Comparison of ENCODE assay signal across 8 cellular contexts in the genomic region with DNA sequence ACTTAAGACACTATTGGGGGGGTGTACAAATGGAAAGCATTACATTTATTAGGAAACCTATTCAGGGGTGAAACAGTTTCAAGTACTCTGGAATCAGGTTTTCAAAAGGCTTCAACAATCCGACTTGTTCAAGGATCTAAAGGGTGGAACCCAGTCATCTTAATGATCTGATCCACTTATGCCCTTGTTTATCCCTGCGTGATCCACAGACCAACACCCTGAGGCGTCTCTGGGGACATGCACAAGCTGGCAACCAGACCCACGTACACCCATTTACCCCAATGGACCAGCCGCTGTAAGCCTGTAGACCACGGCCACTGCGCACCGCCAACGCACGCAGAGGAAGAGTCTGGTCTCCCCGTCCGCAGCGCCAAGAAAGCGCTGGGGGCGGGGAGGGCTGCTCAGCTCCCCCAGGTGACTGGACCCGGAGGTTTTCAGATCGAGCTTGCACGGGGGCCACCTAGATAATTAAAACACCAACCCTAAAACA. TPM values are rescaled to one million over a fixed set of nuclear protein-coding genes. Genes with fewer than 3 reads are reported as not detected.
DNase-seq lines count a peak whose midpoint lies in the region; ATAC-seq, FAIRE-seq and TF ChIP-seq lines count a peak whose summit lies in the region.

No MANE protein-coding gene starts in this region.

- 65% methylated on average over 18 of the region's 18 CpGs for WGBS in thymus

- no TSS peak for BruUV-seq in PC-3 (replicated peaks; lab: Mats Ljungman, UMichigan)
- no TSS peak for BruUV-seq in MCF 10A (replicated peaks; lab: Mats Ljungman, UMichigan)

- peak overlapping the region; percentile 74 for H3K27ac Mint-ChIP-seq in MCF 10A (ENCODE audit: low read depth, unreplicated experiment)

- no peaks in the 10 kb centered on the region for H3K9me3 Mint-ChIP-seq in MCF 10A (ENCODE audit: unreplicated experiment)

- no peaks in the 10 kb centered on the region for H3K9me3 ChIP-seq in PC-3 (ENCODE audit: low read length)
- no peaks in the 10 kb centered on the region for H3K9me3 ChIP-seq in lower lobe of right lung
- no peaks in the 10 kb centered on the region for H3K9me3 ChIP-seq in thymus (ENCODE audit: control insufficient read depth)

- H3F3A ChIP-seq in PC-3 (ENCODE audit: low read length, unreplicated experiment) = no peaks in the 10 kb centered on the region

- POLR2A ChIA-PET in PC-3 (lab: Charles Lee; ENCODE audit: unreplicated experiment) = interaction anchor here (0.7 kb wide), 2 partner anchors 59 to 91 kb away, joined by 3 to 4 read pairs; no protein-coding TSS in a partner anchor
- POLR2A ChIA-PET in MCF 10A (lab: Yijun Ruan, JAX) = interaction anchor here (0.6 to 8.9 kb wide), 10 partner anchors 11 to 257 kb away, joined by 3 to 169 read pairs (median 8); a partner anchor contains a TSS

- TF ChIP-seq CTCF in PC-3 (conservative IDR thresholded peaks at IDR 0.05; ENCODE audit: low read depth, low read length) (no peak), MCF 10A (IDR thresholded peaks at IDR 0.05; ENCODE audit: unreplicated experiment) (no peak), lower lobe of right lung (IDR thresholded peaks at IDR 0.05) (no peak)

- H3K36me3 ChIP-seq in PC-3 (ENCODE audit: low read depth, low read length) (peaks cover 62% of the 10 kb centered on the region), lower lobe of right lung (peaks cover 53% of the 10 kb centered on the region), thymus (ENCODE audit: control insufficient read depth, insufficient read depth) (peaks cover 34% of the 10 kb centered on the region)

- peak overlapping the region; percentile 78 for H3K4me3 ChIP-seq in PC-3 (ENCODE audit: low read length)
- H3K4me3 ChIP-seq in lower lobe of right lung = peak overlapping the region; percentile 79
- H3K4me3 ChIP-seq in thymus (ENCODE audit: low read length) = peak overlapping the region; percentile 75

- peaks cover 75% of the 10 kb centered on the region for H4K20me1 ChIP-seq in PC-3 (ENCODE audit: low read length)

- peaks cover 48% of the 10 kb centered on the region for H3K4me1 ChIP-seq in PC-3 (ENCODE audit: insufficient read depth, low read length)
- peaks cover 76% of the 10 kb centered on the region for H3K4me1 ChIP-seq in lower lobe of right lung
- H3K4me1 ChIP-seq in thymus (ENCODE audit: control insufficient read depth, insufficient read depth, low read length) = peaks cover 32% of the 10 kb centered on the region

- H3K4me2 ChIP-seq in PC-3 (ENCODE audit: low read length) = peak overlapping the region; percentile 95

- H3K9me2 ChIP-seq in PC-3 (replicated peaks; ENCODE audit: low read length) = no peaks in the 10 kb centered on the region

- DNase-seq in EH (ENCODE audit: low read depth) = peak; percentile 36
- no peak for DNase-seq in PC-3
- DNase-seq in MCF 10A (ENCODE audit: unreplicated experiment) = no peak
- DNase-seq in lower lobe of right lung = no peak
- no peak for DNase-seq in nucleus accumbens (lab: John Stamatoyannopoulos, UW)
- DNase-seq in urothelium cell line (ENCODE audit: low spot score) = no peak
- no peak for DNase-seq in hypothalamus (lab: John Stamatoyannopoulos, UW)

- CTCF ChIA-PET in PC-3 (lab: Charles Lee) = interaction anchor here (0.5 to 0.6 kb wide), 2 partner anchors 15 to 531 kb away, joined by 3 to 4 read pairs; no protein-coding TSS in a partner anchor
- CTCF ChIA-PET in MCF 10A (lab: Yijun Ruan, JAX) = interaction anchor here (0.6 to 1.6 kb wide), 7 partner anchors 8 to 862 kb away, joined by 3 to 5 read pairs (median 3); no protein-coding TSS in a partner anchor

- H2AFZ ChIP-seq in PC-3 (ENCODE audit: low read length) = no peak overlapping the region

- peaks cover 25% of the 10 kb centered on the region for H3K4me1 Mint-ChIP-seq in MCF 10A (ENCODE audit: insufficient read depth, unreplicated experiment)

- H3K36me3 Mint-ChIP-seq in MCF 10A (ENCODE audit: insufficient read depth, unreplicated experiment) = peaks cover 87% of the 10 kb centered on the region

- peak overlapping the region; percentile 93 for H3K27ac ChIP-seq in PC-3 (ENCODE audit: low read length)
- H3K27ac ChIP-seq in lower lobe of right lung = peak overlapping the region; percentile 97
- H3K27ac ChIP-seq in thymus (ENCODE audit: low read depth) = peak overlapping the region; percentile 81

- H3K9ac ChIP-seq in PC-3 (ENCODE audit: low read length) = peak overlapping the region; percentile 98

- H3K27me3 ChIP-seq in PC-3 (ENCODE audit: low read length) (no peaks in the 10 kb centered on the region), lower lobe of right lung (ENCODE audit: low read depth) (no peaks in the 10 kb centered on the region), thymus (ENCODE audit: control insufficient read depth, insufficient read depth) (no peaks in the 10 kb centered on the region)

- peaks cover 98% of the 10 kb centered on the region for H3K79me2 ChIP-seq in PC-3 (ENCODE audit: low read length)

- H3K4me3 Mint-ChIP-seq in MCF 10A (ENCODE audit: unreplicated experiment) = peak overlapping the region; percentile 73

- no peak for FAIRE-seq in urothelium cell line (lab: Jason Lieb, UNC)

- H3K27me3 Mint-ChIP-seq in MCF 10A (ENCODE audit: insufficient read depth, unreplicated experiment) = no peaks in the 10 kb centered on the region

- intact Hi-C loops in PC-3 (cut with micrococcal nuclease) = loop anchor here (5.0 kb wide), 2 partner anchors 38 to 42 kb away; a partner anchor contains a TSS
- intact Hi-C loops in MCF 10A (cut with micrococcal nuclease) = loop anchor here (2.0 kb wide), 1 partner anchor 41 kb away; a partner anchor contains a TSS
- intact Hi-C loops in lower lobe of right lung (cut with DNase I) = no loop called here

- ATAC-seq in PC-3 (no peak), lower lobe of right lung (peak in 1 of 2 donors; percentile 1)

RNA-seq across cellular contexts. Expression of a gene that starts 13.4 kb away (rescaled TPM):
- 417 and 421 TPM in 2 replicates for total RNA-seq in PC-3 (2014; rRNA removed)
- total RNA-seq in MCF 10A (2022) = 184 and 198 TPM in 2 replicates
- total RNA-seq in lower lobe of right lung = 173 TPM
- 136 TPM for polyA plus RNA-seq in thymus

RNA-seq across cellular contexts. Expression of a gene that starts 24.2 kb away (rescaled TPM):
- total RNA-seq in PC-3 (2014; rRNA removed) (not detected in 2 replicates), MCF 10A (2022) (not detected in 2 replicates), lower lobe of right lung (not detected)
- 0.59 TPM for polyA plus RNA-seq in thymus

RNA-seq across cellular contexts. Expression of a gene that starts 41.3 kb away (rescaled TPM):
- 7.0 and 9.4 TPM in 2 replicates for total RNA-seq in PC-3 (2014; rRNA removed)
- 2.2 and 2.6 TPM in 2 replicates for total RNA-seq in MCF 10A (2022)
- total RNA-seq in lower lobe of right lung = 5.0 TPM
- 11.6 TPM for polyA plus RNA-seq in thymus
